In the genomic region with DNA sequence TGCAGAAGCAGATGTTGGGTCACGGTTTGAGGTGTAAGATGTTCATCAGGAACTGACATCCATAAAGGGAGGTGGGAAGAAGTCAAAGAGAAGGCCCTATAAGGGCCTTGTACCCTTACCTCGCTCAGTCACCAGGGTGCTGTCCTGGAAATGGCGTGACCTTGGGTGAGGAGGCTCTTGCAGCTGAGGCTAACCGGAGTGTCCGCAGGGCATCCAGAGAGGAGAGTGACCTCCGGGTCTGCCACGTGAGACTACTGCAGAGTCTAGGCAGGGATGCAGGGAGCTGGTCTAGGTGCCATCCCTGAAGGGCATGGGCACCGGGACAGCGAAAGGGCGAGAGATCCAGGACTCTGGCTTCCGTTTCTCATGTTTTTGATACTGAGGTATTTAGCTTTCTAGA, we compare ENCODE assay signal across 17 cellular contexts. TPM values are rescaled to one million over a fixed set of nuclear protein-coding genes. Genes with fewer than 3 reads are reported as not detected.
DNase-seq lines count a peak whose midpoint lies in the region; ATAC-seq and TF ChIP-seq lines count a peak whose summit lies in the region.
"Had no signal": no experiment of that assay in that cellular context is flagged by ENCODE, and none has a peak within 500 bp of the region (broad histone marks: within the 10 kb centered on the region; RNA-seq: fewer than 3 reads in every experiment).

No MANE protein-coding gene starts in this region.

- intact Hi-C loops in left ventricle myocardium inferior (cut with micrococcal nuclease) (no loop called here), heart left ventricle (cut with DNase I) (loop anchor here in 3 of 10 donors (5.0 to 10.0 kb wide), 3 partner anchors 36 to 46 kb away; a partner anchor contains a TSS)

- no peaks in the 10 kb centered on the region for H3K27me3 Mint-ChIP-seq in central memory CD8-positive, alpha-beta T cell
- H3K27me3 Mint-ChIP-seq in progenitor cell of endocrine pancreas, result no peaks in the 10 kb centered on the region

- H3K4me1 Mint-ChIP-seq in central memory CD8-positive, alpha-beta T cell, result peaks cover 51% of the 10 kb centered on the region
- peaks cover 26% of the 10 kb centered on the region for H3K4me1 Mint-ChIP-seq in progenitor cell of endocrine pancreas (ENCODE audit: low read depth)

- H3K4me3 Mint-ChIP-seq in central memory CD8-positive, alpha-beta T cell, result no peak overlapping the region
- H3K4me3 Mint-ChIP-seq in progenitor cell of endocrine pancreas (ENCODE audit: low read depth), result no peak overlapping the region

- H3K4me1 ChIP-seq in left ventricle myocardium inferior (peaks cover 85% of the 10 kb centered on the region), heart left ventricle (peaks cover 0 to 84% (median 38%) of the 10 kb centered on the region in 12 donors)

- no peaks in the 10 kb centered on the region for H3K36me3 ChIP-seq in left ventricle myocardium inferior
- H3K36me3 ChIP-seq in heart left ventricle, result peaks cover 0 to 14% (median 0%) of the 10 kb centered on the region in 9 donors

- no peaks in the 10 kb centered on the region for H3K9me3 Mint-ChIP-seq in central memory CD8-positive, alpha-beta T cell
- peaks cover 20% of the 10 kb centered on the region for H3K9me3 Mint-ChIP-seq in progenitor cell of endocrine pancreas (ENCODE audit: low read depth)

- peak overlapping the region; percentile 58 for H3K27ac Mint-ChIP-seq in central memory CD8-positive, alpha-beta T cell (ENCODE audit: low read depth)
- peak overlapping the region; percentile 22 for H3K27ac Mint-ChIP-seq in progenitor cell of endocrine pancreas

- H3K36me3 Mint-ChIP-seq in central memory CD8-positive, alpha-beta T cell (ENCODE audit: insufficient read depth), result peaks cover 37% of the 10 kb centered on the region
- H3K36me3 Mint-ChIP-seq in progenitor cell of endocrine pancreas (ENCODE audit: insufficient read depth), result peaks cover 19% of the 10 kb centered on the region

- DNase-seq in left ventricle myocardium inferior, result no peak
- no peak for DNase-seq in heart left ventricle
- DNase-seq in central memory CD8-positive, alpha-beta T cell (ENCODE audit: low spot score in 2 of 2), result no peak
- DNase-seq in progenitor cell of endocrine pancreas (ENCODE audit: low spot score, unreplicated experiment), result no peak
- no peak for DNase-seq in H4 (ENCODE audit: low spot score)
- DNase-seq: GF-D8, GM23248, NCI-H1048, NCI-H146, NCI-H2081 treated with DMSO at 0.1 percent for 48 hours, NCI-H510A treated with DMSO at 0.1 percent for 48 hours had no signal

- peak overlapping the region; percentile 73 for H3K27ac ChIP-seq in left ventricle myocardium inferior (replicated peaks)
- H3K27ac ChIP-seq in heart left ventricle, result peak overlapping the region in 3 of 12 donors; percentile 2 to 34 (median 14)
- H3K27ac ChIP-seq: BLaER1 treated with 17β-estradiol and CSF1 and Interleukin-3, amounts not matched to agents 10 nM and 100 nM; GM23248; KMS-11 had no signal

- H3K9me3 ChIP-seq in left ventricle myocardium inferior (replicated peaks), result no peaks in the 10 kb centered on the region
- H3K9me3 ChIP-seq in heart left ventricle, result no peaks in the 10 kb centered on the region
- H3K9me3 ChIP-seq: BLaER1 treated with 17β-estradiol and CSF1 and Interleukin-3, amounts not matched to agents 10 nM and 100 nM had no signal

- 67 to 84% (median 73%) methylated on average over 11 of the region's 11 CpGs for WGBS in heart left ventricle, 4 donors

- ATAC-seq in heart left ventricle (no peak), HG03196 (IDR thresholded peaks at IDR 0.05; ENCODE audit: unreplicated experiment) (no peak), HG02798 (IDR thresholded peaks at IDR 0.05; ENCODE audit: poor library complexity, unreplicated experiment) (no peak), HG03520 (IDR thresholded peaks at IDR 0.05; ENCODE audit: unreplicated experiment) (no peak)
- no peak for ATAC-seq in central memory CD8-positive, alpha-beta T cell (replicated peaks; ENCODE audit: extremely low read depth, poor library complexity, severe bottlenecking)
- ATAC-seq: HCT116 had no signal

- H3K4me3 ChIP-seq in left ventricle myocardium inferior (no peak overlapping the region), heart left ventricle (no peak overlapping the region)
- H3K4me3 ChIP-seq: BLaER1 treated with 17β-estradiol and CSF1 and Interleukin-3, amounts not matched to agents 10 nM and 100 nM; GM23248 had no signal

- no peak for TF ChIP-seq POLR2A in heart left ventricle (IDR thresholded peaks at IDR 0.05)

- TF ChIP-seq CTCF in left ventricle myocardium inferior (IDR thresholded peaks at IDR 0.05; ENCODE audit: borderline replicate concordance) (no peak), heart left ventricle (IDR thresholded peaks at IDR 0.05) (no peak), progenitor cell of endocrine pancreas (IDR thresholded peaks at IDR 0.05; ENCODE audit: unreplicated experiment) (no peak)

- H3K27me3 ChIP-seq in left ventricle myocardium inferior (ENCODE audit: low read depth) (no peaks in the 10 kb centered on the region), heart left ventricle (peaks cover 0 to 37% (median 0%) of the 10 kb centered on the region in 9 donors)

RNA-seq across cellular contexts. Expression of a gene that starts 28.7 kb away (rescaled TPM):
- total RNA-seq in left ventricle myocardium inferior, result 40.6 TPM
- 10 to 100 TPM; 22.0 to 79.2 (median 29.7) TPM for total RNA-seq in heart left ventricle
- 10 to 100 TPM; 23.8 to 89.3 TPM for polyA plus RNA-seq in heart left ventricle
- 95.8 and 96.9 TPM in 2 replicates for total RNA-seq in progenitor cell of endocrine pancreas
- 50.0 and 58.6 TPM in 2 replicates for total RNA-seq in H4 (2014; rRNA removed; shearing (Covaris generic))

RNA-seq across cellular contexts. Expression of a gene that starts 49.1 kb away (rescaled TPM):
- total RNA-seq in left ventricle myocardium inferior (28.3 TPM), heart left ventricle (10 to 100 TPM; 24.6 to 83.3 (median 37.1) TPM), progenitor cell of endocrine pancreas (40.6 and 47.6 TPM in 2 replicates)
- 10 to 100 TPM; 22.7 to 28.6 TPM for polyA plus RNA-seq in heart left ventricle
- 24.9 and 28.3 TPM in 2 replicates for total RNA-seq in H4 (2014; rRNA removed; shearing (Covaris generic))
